Comparison of ENCODE assay signal across 1 cellular context in genomic region chr4:26213317-26213716, GRCh38.
TF ChIP-seq lines count a peak whose summit lies in the region.

No MANE protein-coding gene starts in this region.

TF ChIP-seq in GM12878, 131 proteins besides CTCF, POLR2A, EP300 and RAD21 (continued from another document):
- TF ChIP-seq ZBTB40 (IDR thresholded peaks at IDR 0.05; ENCODE audit: borderline replicate concordance) (no peak), RAD51 (IDR thresholded peaks at IDR 0.05) (no peak), ZBTB11 (CRISPR knock-in tag; IDR thresholded peaks at IDR 0.05) (no peak), CHD2 (IDR thresholded peaks at IDR 0.05; ENCODE audit: borderline replicate concordance, low read depth, low read length) (no peak)
